Comparison of ENCODE assay signal across 1 cellular context in the genomic region with DNA sequence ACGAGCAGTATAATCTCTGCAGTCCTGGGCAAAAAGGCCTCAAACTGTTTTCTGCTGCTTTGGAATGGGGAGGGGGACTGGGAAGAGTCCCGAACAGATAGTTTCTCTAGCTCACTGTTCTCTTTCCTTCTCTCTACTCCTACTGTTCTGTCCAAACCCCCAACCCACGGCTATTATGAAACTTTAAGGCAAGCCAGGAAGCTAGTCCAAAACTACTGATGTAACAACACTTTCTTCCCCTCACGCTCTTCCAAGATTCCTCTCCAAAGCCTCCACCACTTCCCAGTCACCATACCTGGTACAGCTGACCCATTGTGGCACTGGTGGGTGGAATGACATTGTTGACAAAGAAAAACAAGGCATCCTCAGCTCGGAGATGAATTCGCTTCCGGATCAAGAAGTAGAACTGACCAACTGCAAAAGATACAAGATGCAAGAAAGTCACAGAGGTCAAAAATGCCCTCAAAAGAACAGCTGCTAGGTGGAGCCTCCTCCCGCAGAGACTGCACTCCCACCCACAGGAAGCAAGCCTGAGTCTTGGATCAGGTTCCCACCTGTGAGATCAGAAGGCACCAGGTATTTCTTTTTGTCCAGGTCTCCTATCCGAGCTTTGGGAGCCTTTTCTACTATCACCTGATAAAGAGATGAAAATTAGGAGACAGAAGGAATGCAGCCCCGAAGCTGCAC.
TF ChIP-seq lines count a peak whose summit lies in the region.

No MANE protein-coding gene starts in this region.

TF ChIP-seq in GM12878, 131 proteins besides CTCF, POLR2A, EP300 and RAD21:
- no peak for TF ChIP-seq RB1 (IDR thresholded peaks at IDR 0.05; ENCODE audit: borderline replicate concordance)
